Comparison of ENCODE assay signal across 18 cellular contexts in the genomic region with DNA sequence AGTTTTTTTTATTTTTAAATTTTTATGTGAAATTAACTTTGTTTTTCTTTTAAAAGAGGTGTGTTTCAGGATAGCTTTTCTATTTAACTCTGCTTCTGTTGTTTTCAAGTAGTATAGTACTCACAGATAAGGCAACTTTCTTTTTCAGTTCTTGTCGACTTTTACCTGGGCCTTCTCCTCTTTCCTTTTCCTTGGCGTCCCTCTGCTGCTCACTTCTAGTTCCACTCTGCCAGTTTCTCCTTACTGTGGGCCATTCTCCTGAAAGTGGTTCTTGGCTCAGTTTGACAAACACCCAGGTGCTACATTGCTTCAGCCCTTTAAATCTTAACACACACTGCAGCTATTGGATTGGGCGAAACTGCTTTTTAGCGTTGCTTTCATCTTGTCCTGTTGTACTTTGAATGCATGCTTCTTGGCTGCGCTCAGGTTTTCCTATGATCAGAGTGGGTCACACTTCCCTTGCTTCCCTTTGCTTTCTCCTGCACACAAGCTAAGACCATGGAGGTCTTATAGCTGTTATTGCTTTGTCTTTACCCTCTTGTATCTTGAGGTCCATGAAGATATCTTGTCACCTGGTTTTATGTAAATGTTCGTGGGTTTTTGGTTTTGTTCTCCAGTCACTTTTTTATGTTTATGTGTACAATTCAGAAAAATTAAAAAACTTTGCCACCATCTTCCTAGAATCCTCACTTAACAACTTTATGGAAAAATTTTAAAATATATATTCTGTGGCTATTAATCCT. TPM values are rescaled to one million over a fixed set of nuclear protein-coding genes. Genes with fewer than 3 reads are reported as not detected.
DNase-seq lines count a peak whose midpoint lies in the region; ATAC-seq lines count a peak whose summit lies in the region.
"Had no signal": no experiment of that assay in that cellular context is flagged by ENCODE, and none has a peak within 500 bp of the region (broad histone marks: within the 10 kb centered on the region; RNA-seq: fewer than 3 reads in every experiment).

No MANE protein-coding gene starts in this region.

- no peak overlapping the region for H3K4me3 Mint-ChIP-seq in T-helper 2 cell treated with Interferon-gamma antibody and Interleukin-4, amounts not matched to agents 5 μg/mL and 100 μg/mL, for 36 hours
- no peak overlapping the region for H3K4me3 Mint-ChIP-seq in activated T-helper 1 cell treated with anti-CD3 and anti-CD28 coated beads, Interleukin-12 subunit alpha, Interleukin-12 subunit beta, Interleukin-2, Interleukin-4 antibody, amounts not matched to agents 30 ng/mL and 10 ng/mL and 1 ng/mL, durations not matched to agents 14 hours and 24 hours and 36 hours
- peak overlapping the region; percentile 6 for H3K4me3 Mint-ChIP-seq in natural killer cell treated with Interleukin-12 subunit alpha and Interleukin-12 subunit beta and Interleukin-15 and Interleukin-18, amount 100 ng/mL, for 72 hours
- H3K4me3 Mint-ChIP-seq: GM23338 had no signal

- H3K9me3 Mint-ChIP-seq in T-helper 2 cell treated with Interferon-gamma antibody and Interleukin-4, amounts not matched to agents 5 μg/mL and 100 μg/mL, for 36 hours, result no peaks in the 10 kb centered on the region
- H3K9me3 Mint-ChIP-seq in activated T-helper 1 cell treated with anti-CD3 and anti-CD28 coated beads, Interleukin-12 subunit alpha, Interleukin-12 subunit beta, Interleukin-2, Interleukin-4 antibody, amounts not matched to agents 30 ng/mL and 10 ng/mL and 1 ng/mL, durations not matched to agents 14 hours and 24 hours and 36 hours, result no peaks in the 10 kb centered on the region
- H3K9me3 Mint-ChIP-seq in natural killer cell treated with Interleukin-12 subunit alpha and Interleukin-12 subunit beta and Interleukin-15 and Interleukin-18, amount 100 ng/mL, for 72 hours, result no peaks in the 10 kb centered on the region
- H3K9me3 Mint-ChIP-seq: GM23338 had no signal

- peaks cover 62% of the 10 kb centered on the region for H3K36me3 Mint-ChIP-seq in T-helper 2 cell treated with Interferon-gamma antibody and Interleukin-4, amounts not matched to agents 5 μg/mL and 100 μg/mL, for 36 hours (ENCODE audit: low read depth)
- peaks cover 44% of the 10 kb centered on the region for H3K36me3 Mint-ChIP-seq in activated T-helper 1 cell treated with anti-CD3 and anti-CD28 coated beads, Interleukin-12 subunit alpha, Interleukin-12 subunit beta, Interleukin-2, Interleukin-4 antibody, amounts not matched to agents 30 ng/mL and 10 ng/mL and 1 ng/mL, durations not matched to agents 14 hours and 24 hours and 36 hours (ENCODE audit: low read depth)
- H3K36me3 Mint-ChIP-seq in natural killer cell treated with Interleukin-12 subunit alpha and Interleukin-12 subunit beta and Interleukin-15 and Interleukin-18, amount 100 ng/mL, for 72 hours, result peaks cover 29% of the 10 kb centered on the region

- intact Hi-C loops in activated T-helper 1 cell treated with anti-CD3 and anti-CD28 coated beads, Interleukin-12 subunit alpha, Interleukin-12 subunit beta, Interleukin-2, Interleukin-4 antibody, amounts not matched to agents 30 ng/mL and 10 ng/mL and 1 ng/mL, durations not matched to agents 14 hours and 24 hours and 36 hours (cut with micrococcal nuclease), result loop anchor here (2.0 kb wide), 1 partner anchor 20 kb away; no protein-coding TSS in a partner anchor

- H3K4me1 Mint-ChIP-seq in T-helper 2 cell treated with Interferon-gamma antibody and Interleukin-4, amounts not matched to agents 5 μg/mL and 100 μg/mL, for 36 hours (ENCODE audit: low read depth), result peaks cover 20% of the 10 kb centered on the region
- H3K4me1 Mint-ChIP-seq in activated T-helper 1 cell treated with anti-CD3 and anti-CD28 coated beads, Interleukin-12 subunit alpha, Interleukin-12 subunit beta, Interleukin-2, Interleukin-4 antibody, amounts not matched to agents 30 ng/mL and 10 ng/mL and 1 ng/mL, durations not matched to agents 14 hours and 24 hours and 36 hours (ENCODE audit: low read depth), result peaks cover 41% of the 10 kb centered on the region
- peaks cover 33 to 43% of the 10 kb centered on the region in 2 donors for H3K4me1 Mint-ChIP-seq in natural killer cell treated with Interleukin-12 subunit alpha and Interleukin-12 subunit beta and Interleukin-15 and Interleukin-18, amount 100 ng/mL, for 72 hours (ENCODE audit: low read depth in 2 of 2)
- H3K4me1 Mint-ChIP-seq: GM23338 had no signal

- H3K27ac Mint-ChIP-seq in T-helper 2 cell treated with Interferon-gamma antibody and Interleukin-4, amounts not matched to agents 5 μg/mL and 100 μg/mL, for 36 hours, result peak overlapping the region; percentile 48
- peak overlapping the region; percentile 1 for H3K27ac Mint-ChIP-seq in activated T-helper 1 cell treated with anti-CD3 and anti-CD28 coated beads, Interleukin-12 subunit alpha, Interleukin-12 subunit beta, Interleukin-2, Interleukin-4 antibody, amounts not matched to agents 30 ng/mL and 10 ng/mL and 1 ng/mL, durations not matched to agents 14 hours and 24 hours and 36 hours
- H3K27ac Mint-ChIP-seq in natural killer cell treated with Interleukin-12 subunit alpha and Interleukin-12 subunit beta and Interleukin-15 and Interleukin-18, amount 100 ng/mL, for 72 hours, result peak overlapping the region; percentile 0 to 52
- H3K27ac Mint-ChIP-seq: GM23338 had no signal

- ATAC-seq in GM18907 (IDR thresholded peaks at IDR 0.05; ENCODE audit: unreplicated experiment) (peak; percentile 48), GM21447 (IDR thresholded peaks at IDR 0.05; ENCODE audit: unreplicated experiment) (no peak)
- ATAC-seq in natural killer cell treated with Interleukin-12 subunit alpha and Interleukin-12 subunit beta and Interleukin-15 and Interleukin-18, amount 100 ng/mL, for 72 hours, result peak in 1 of 2 donors; percentile 6
- ATAC-seq: GM23338, right lobe of liver had no signal

- no peaks in the 10 kb centered on the region for H3K27me3 Mint-ChIP-seq in T-helper 2 cell treated with Interferon-gamma antibody and Interleukin-4, amounts not matched to agents 5 μg/mL and 100 μg/mL, for 36 hours (ENCODE audit: low read depth)
- no peaks in the 10 kb centered on the region for H3K27me3 Mint-ChIP-seq in activated T-helper 1 cell treated with anti-CD3 and anti-CD28 coated beads, Interleukin-12 subunit alpha, Interleukin-12 subunit beta, Interleukin-2, Interleukin-4 antibody, amounts not matched to agents 30 ng/mL and 10 ng/mL and 1 ng/mL, durations not matched to agents 14 hours and 24 hours and 36 hours (ENCODE audit: insufficient read depth)
- H3K27me3 Mint-ChIP-seq in natural killer cell treated with Interleukin-12 subunit alpha and Interleukin-12 subunit beta and Interleukin-15 and Interleukin-18, amount 100 ng/mL, for 72 hours, result no peaks in the 10 kb centered on the region

- no peak for DNase-seq in T-helper 2 cell treated with Interferon-gamma antibody and Interleukin-4, amounts not matched to agents 5 μg/mL and 100 μg/mL, for 36 hours (ENCODE audit: low spot score)
- DNase-seq in T-helper 2 cell, result no peak
- no peak for DNase-seq in activated T-helper 1 cell treated with anti-CD3 and anti-CD28 coated beads, Interleukin-12 subunit alpha, Interleukin-12 subunit beta, Interleukin-2, Interleukin-4 antibody, amounts not matched to agents 30 ng/mL and 10 ng/mL and 1 ng/mL, durations not matched to agents 14 hours and 24 hours and 36 hours (ENCODE audit: low spot score)
- DNase-seq in natural killer cell treated with Interleukin-12 subunit alpha and Interleukin-12 subunit beta and Interleukin-15 and Interleukin-18, amount 100 ng/mL, for 72 hours (ENCODE audit: low spot score), result no peak
- no peak for DNase-seq in germinal center (ENCODE audit: low spot score)
- no peak for DNase-seq in MV-4-11 (lab: John Stamatoyannopoulos, UW)
- DNase-seq: activated CD8-positive, alpha-beta memory T cell treated with anti-CD3 and anti-CD28 coated beads, Interleukin-2, amount 50 U/mL, for 4 hours; C1 segment of cervical spinal cord; DMS79 treated with DMSO at 0.1 percent for 48 hours; NCI-H2081 treated with DMSO at 0.1 percent for 48 hours; NCI-H748 treated with DMSO at 0.1 percent for 48 hours; right lobe of liver; SW 1271; tibial artery; WERI-Rb-1 had no signal

RNA-seq across cellular contexts. Expression of gene GABPA, which starts 21.6 kb away (rescaled TPM):
- total RNA-seq in activated T-helper 1 cell treated with anti-CD3 and anti-CD28 coated beads, Interleukin-12 subunit alpha, Interleukin-12 subunit beta, Interleukin-2, Interleukin-4 antibody, amounts not matched to agents 30 ng/mL and 10 ng/mL and 1 ng/mL, durations not matched to agents 14 hours and 24 hours and 36 hours, result 26.7 and 26.9 TPM in 2 replicates
- 10 to 100 TPM; 23.5 to 23.6 TPM for total RNA-seq in natural killer cell treated with Interleukin-12 subunit alpha and Interleukin-12 subunit beta and Interleukin-15 and Interleukin-18, amount 100 ng/mL, for 72 hours

RNA-seq across cellular contexts. Expression of gene ATP5PF, which starts 21.7 kb away (rescaled TPM):
- 152 and 161 TPM in 2 replicates for total RNA-seq in activated T-helper 1 cell treated with anti-CD3 and anti-CD28 coated beads, Interleukin-12 subunit alpha, Interleukin-12 subunit beta, Interleukin-2, Interleukin-4 antibody, amounts not matched to agents 30 ng/mL and 10 ng/mL and 1 ng/mL, durations not matched to agents 14 hours and 24 hours and 36 hours
- 100 to 1,000 TPM in 1 of 2 donors, 10 to 100 TPM in 1; 52.1 to 124 TPM for total RNA-seq in natural killer cell treated with Interleukin-12 subunit alpha and Interleukin-12 subunit beta and Interleukin-15 and Interleukin-18, amount 100 ng/mL, for 72 hours
